Comparison of ENCODE assay signal across 2 cellular contexts in the genomic region with DNA sequence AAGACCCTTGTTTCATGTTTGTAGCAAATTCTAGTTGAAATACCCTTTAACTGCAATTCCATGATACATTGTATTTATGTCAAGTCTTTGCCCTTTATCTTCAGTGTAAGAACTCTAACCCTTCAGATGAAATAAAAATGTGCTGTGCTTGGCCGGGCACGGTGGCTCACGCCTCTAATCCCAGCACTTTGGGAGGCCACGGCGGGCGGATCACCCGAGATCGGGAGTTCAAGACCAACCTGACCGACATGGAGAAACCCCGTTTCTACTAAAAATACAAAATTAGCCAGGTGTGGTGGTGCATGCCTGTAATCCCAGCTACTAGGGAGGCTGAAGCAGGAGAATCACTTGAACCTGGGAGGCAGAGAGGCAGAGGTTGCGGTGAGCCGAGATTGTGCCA. TPM values are rescaled to one million over a fixed set of nuclear protein-coding genes. Genes with fewer than 3 reads are reported as not detected.
A peak's percentile ranks its signal among the peaks of the same experiment; 100 is the strongest.
DNase-seq lines count a peak whose midpoint lies in the region; TF ChIP-seq lines count a peak whose summit lies in the region.
"Not testable (repeated sequence)": the region's sequence is repeated elsewhere in the genome, so short reads cannot be mapped to it uniquely, and the experiment has no call there.

No MANE protein-coding gene starts in this region.

- not testable (repeated sequence) for H3K4me1 Mint-ChIP-seq in neural progenitor cell

- WGBS in thyroid gland, 2 donors = 96 to 97% methylated on average over 12 of the region's 12 CpGs

- H3K4me1 ChIP-seq in neural progenitor cell, thyroid gland: not testable (repeated sequence)

- DNase-seq in neural progenitor cell (ENCODE audit: low spot score); thyroid gland: not testable (repeated sequence)

- not testable (repeated sequence) for TF ChIP-seq POLR2A in thyroid gland (IDR thresholded peaks at IDR 0.05)

- H4K20me1 ChIP-seq in neural progenitor cell (ENCODE audit: low read depth) = not testable (repeated sequence)

- not testable (repeated sequence) for H2AFZ ChIP-seq in neural progenitor cell (replicated peaks)

- intact Hi-C loops in thyroid gland (cut with DNase I) = loop anchor here (5.0 kb wide), 1 partner anchor 94 kb away; no protein-coding TSS in a partner anchor

- H3K79me2 ChIP-seq in neural progenitor cell (ENCODE audit: low read depth) = not testable (repeated sequence)

- H3K27ac ChIP-seq in neural progenitor cell = not testable (repeated sequence)
- peak overlapping the region; percentile 57 to 85 (median 71) for H3K27ac ChIP-seq in thyroid gland

- not testable (repeated sequence) for H3K9me3 Mint-ChIP-seq in neural progenitor cell

- not testable (repeated sequence) for TF ChIP-seq CTCF in neural progenitor cell (IDR thresholded peaks at IDR 0.05); thyroid gland (IDR thresholded peaks at IDR 0.05)

- H3K9me3 ChIP-seq in neural progenitor cell (ENCODE audit: low read depth); thyroid gland: not testable (repeated sequence)

- H3K36me3 Mint-ChIP-seq in neural progenitor cell = not testable (repeated sequence)

- peak overlapping the region; percentile 48 for H3K4me3 Mint-ChIP-seq in neural progenitor cell

- not testable (repeated sequence) for H3K27me3 ChIP-seq in neural progenitor cell, thyroid gland

- H3K27ac Mint-ChIP-seq in neural progenitor cell = not testable (repeated sequence)

- not testable (repeated sequence) for H3K36me3 ChIP-seq in neural progenitor cell, thyroid gland

- H3F3A ChIP-seq in neural progenitor cell (ENCODE audit: low read depth) = not testable (repeated sequence)

- not testable (repeated sequence) for H3K9ac ChIP-seq in neural progenitor cell

- H3K4me3 ChIP-seq in neural progenitor cell; thyroid gland (replicated peaks in 1 of 3): not testable (repeated sequence)

- H3K4me2 ChIP-seq in neural progenitor cell = not testable (repeated sequence)

- H3K27me3 Mint-ChIP-seq in neural progenitor cell (ENCODE audit: insufficient read depth, low read depth) = not testable (repeated sequence)

RNA-seq across cellular contexts. Expression of a gene that starts 6.4 kb away (rescaled TPM):
- total RNA-seq in neural progenitor cell (ENCODE audit: low replicate concordance) (6.2 and 6.8 TPM in 2 replicates), thyroid gland (10 to 100 TPM; 24.3 to 41.4 (median 31.1) TPM)
